ENCODE assay signal across 12 cellular contexts in the genomic region with DNA sequence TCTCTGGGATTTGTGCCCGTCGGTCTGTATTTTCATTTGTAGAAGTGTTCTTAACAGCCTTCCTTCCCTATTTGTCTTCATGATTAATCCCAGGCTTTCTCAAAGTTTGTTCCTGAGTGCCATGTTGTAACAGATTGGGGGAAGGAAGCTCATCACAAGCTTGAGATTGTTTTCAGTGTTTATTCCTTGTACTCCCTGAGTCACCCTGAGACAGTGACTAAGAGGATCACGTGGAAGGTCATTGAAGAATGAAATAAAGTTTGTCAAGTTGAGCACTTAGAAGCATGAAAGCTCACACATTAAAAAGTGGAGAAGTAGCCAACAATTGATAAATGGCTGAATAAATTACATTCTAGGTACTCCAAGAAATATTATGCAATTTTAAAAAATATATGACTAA.
DNase-seq lines count a peak whose midpoint lies in the region; ATAC-seq and TF ChIP-seq lines count a peak whose summit lies in the region.
"Had no signal": no experiment of that assay in that cellular context is flagged by ENCODE, and none has a peak within 500 bp of the region (broad histone marks: within the 10 kb centered on the region; RNA-seq: fewer than 3 reads in every experiment).

No MANE protein-coding gene starts in this region.

- no peaks in the 10 kb centered on the region for H3K36me3 ChIP-seq in GM23338 (ENCODE audit: insufficient read depth)

- ATAC-seq in GM23338: no peak
- no peak for ATAC-seq in activated T-helper 17 cell treated with anti-CD3 and anti-CD28 coated beads, Interleukin-2, amount 50 U/mL, for 72 hours (replicated peaks)
- ATAC-seq: natural killer cell treated with Interleukin-12 subunit alpha and Interleukin-12 subunit beta and Interleukin-15 and Interleukin-18, amount 100 ng/mL, for 72 hours had no signal

- DNase-seq in AG10803 (ENCODE audit: low read depth) (peak; percentile 83), GM23338 (ENCODE audit: low spot score) (no peak), RWPE1 (ENCODE audit: low spot score) (peak; percentile 56), iris pigment epithelial cell (ENCODE audit: low read depth) (peak; percentile 82), immature natural killer cell (no peak), GDM1 (lab: John Stamatoyannopoulos, UW) (no peak)
- no peak for DNase-seq in activated CD4-positive, alpha-beta T cell treated with anti-CD3 and anti-CD28 coated beads for 1 hour
- DNase-seq: activated CD4-positive, alpha-beta T cell treated with anti-CD3 and anti-CD28 coated beads, Interleukin-2, amount 50 U/mL, for 48 hours; dorsolateral prefrontal cortex; NCI-H2029 treated with DMSO at 0.1 percent for 48 hours had no signal

- H3K27me3 Mint-ChIP-seq in GM23338 (ENCODE audit: insufficient read depth, low read depth, poor library complexity): no peaks in the 10 kb centered on the region
- H3K27me3 Mint-ChIP-seq in activated T-helper 17 cell treated with anti-CD3 and anti-CD28 coated beads, Interleukin-2, amount 50 U/mL, for 72 hours: peaks cover 22% of the 10 kb centered on the region
- H3K27me3 Mint-ChIP-seq in immature natural killer cell (ENCODE audit: low read depth in 3 of 3): peaks cover 0 to 2% (median 2%) of the 10 kb centered on the region in 3 donors

- H3K4me2 ChIP-seq in GM23338: no peak overlapping the region

- H3K36me3 Mint-ChIP-seq in GM23338 (ENCODE audit: low read depth) (no peaks in the 10 kb centered on the region), immature natural killer cell (no peaks in the 10 kb centered on the region)
- no peaks in the 10 kb centered on the region for H3K36me3 Mint-ChIP-seq in activated T-helper 17 cell treated with anti-CD3 and anti-CD28 coated beads, Interleukin-2, amount 50 U/mL, for 72 hours (ENCODE audit: low read depth)
- H3K36me3 Mint-ChIP-seq: natural killer cell treated with Interleukin-12 subunit alpha and Interleukin-12 subunit beta and Interleukin-15 and Interleukin-18, amount 100 ng/mL, for 72 hours had no signal

- CTCF ChIA-PET in RWPE1 (lab: Yijun Ruan, JAX): no interaction called here

- H3K4me1 Mint-ChIP-seq in GM23338 (peaks cover 7% of the 10 kb centered on the region; the same call in 2 of the 3 replicates), immature natural killer cell (no peaks in the 10 kb centered on the region)
- no peaks in the 10 kb centered on the region for H3K4me1 Mint-ChIP-seq in activated T-helper 17 cell treated with anti-CD3 and anti-CD28 coated beads, Interleukin-2, amount 50 U/mL, for 72 hours

- no peaks in the 10 kb centered on the region; the same call in 1 of the 2 replicates for H3K4me1 ChIP-seq in GM23338 (ENCODE audit: insufficient read depth)

- TF ChIP-seq CTCF in AG10803 (conservative IDR thresholded peaks at IDR 0.05; ENCODE audit: low read length) (no peak), GM23338 (conservative IDR thresholded peaks at IDR 0.05; ENCODE audit: low read depth in 2 of 2) (no peak), RWPE1 (conservative IDR thresholded peaks at IDR 0.05; ENCODE audit: low read depth) (no peak)

- POLR2A ChIA-PET in RWPE1 (lab: Yijun Ruan, JAX; ENCODE audit: low non-redundant PET): no interaction called here

- H3K9me2 ChIP-seq in GM23338 (ENCODE audit: insufficient read depth): no peaks in the 10 kb centered on the region

- H3K79me2 ChIP-seq in GM23338 (replicated peaks; ENCODE audit: insufficient read depth): no peaks in the 10 kb centered on the region

- H3K27ac Mint-ChIP-seq in GM23338 (peak overlapping the region; percentile 78), immature natural killer cell (no peak overlapping the region)
- no peak overlapping the region for H3K27ac Mint-ChIP-seq in activated T-helper 17 cell treated with anti-CD3 and anti-CD28 coated beads, Interleukin-2, amount 50 U/mL, for 72 hours
- H3K27ac Mint-ChIP-seq: natural killer cell treated with Interleukin-12 subunit alpha and Interleukin-12 subunit beta and Interleukin-15 and Interleukin-18, amount 100 ng/mL, for 72 hours had no signal

- H3K9me3 Mint-ChIP-seq in GM23338 (no peaks in the 10 kb centered on the region), immature natural killer cell (peaks cover 0 to 3% (median 0%) of the 10 kb centered on the region in 6 donors)
- peaks cover 4% of the 10 kb centered on the region for H3K9me3 Mint-ChIP-seq in activated T-helper 17 cell treated with anti-CD3 and anti-CD28 coated beads, Interleukin-2, amount 50 U/mL, for 72 hours
- H3K9me3 Mint-ChIP-seq: natural killer cell treated with Interleukin-12 subunit alpha and Interleukin-12 subunit beta and Interleukin-15 and Interleukin-18, amount 100 ng/mL, for 72 hours had no signal

- H3F3A ChIP-seq in GM23338 (replicated peaks; ENCODE audit: low read depth): no peaks in the 10 kb centered on the region

- no peaks in the 10 kb centered on the region for H3K27me3 ChIP-seq in GM23338 (ENCODE audit: insufficient read depth)

- H4K20me1 ChIP-seq in GM23338 (replicated peaks; ENCODE audit: insufficient read depth): no peaks in the 10 kb centered on the region

- H3K4me3 ChIP-seq in AG10803 (ENCODE audit: low read length) (no peak overlapping the region), GM23338 (no peak overlapping the region)
- H3K4me3 ChIP-seq: dorsolateral prefrontal cortex had no signal

- no peak overlapping the region for H2AFZ ChIP-seq in GM23338

- H3K27ac ChIP-seq in GM23338 (ENCODE audit: low read depth) (no peak overlapping the region), RWPE1 (no peak overlapping the region)
- H3K27ac ChIP-seq: dorsolateral prefrontal cortex had no signal

- H3K4me3 Mint-ChIP-seq in GM23338 (no peak overlapping the region), immature natural killer cell (no peak overlapping the region)
- no peak overlapping the region for H3K4me3 Mint-ChIP-seq in activated T-helper 17 cell treated with anti-CD3 and anti-CD28 coated beads, Interleukin-2, amount 50 U/mL, for 72 hours
- H3K4me3 Mint-ChIP-seq: natural killer cell treated with Interleukin-12 subunit alpha and Interleukin-12 subunit beta and Interleukin-15 and Interleukin-18, amount 100 ng/mL, for 72 hours had no signal

TF ChIP-seq in GM23338, 12 proteins besides CTCF, POLR2A, EP300 and RAD21 (continues in another document):
- TF ChIP-seq, protein P1, sequence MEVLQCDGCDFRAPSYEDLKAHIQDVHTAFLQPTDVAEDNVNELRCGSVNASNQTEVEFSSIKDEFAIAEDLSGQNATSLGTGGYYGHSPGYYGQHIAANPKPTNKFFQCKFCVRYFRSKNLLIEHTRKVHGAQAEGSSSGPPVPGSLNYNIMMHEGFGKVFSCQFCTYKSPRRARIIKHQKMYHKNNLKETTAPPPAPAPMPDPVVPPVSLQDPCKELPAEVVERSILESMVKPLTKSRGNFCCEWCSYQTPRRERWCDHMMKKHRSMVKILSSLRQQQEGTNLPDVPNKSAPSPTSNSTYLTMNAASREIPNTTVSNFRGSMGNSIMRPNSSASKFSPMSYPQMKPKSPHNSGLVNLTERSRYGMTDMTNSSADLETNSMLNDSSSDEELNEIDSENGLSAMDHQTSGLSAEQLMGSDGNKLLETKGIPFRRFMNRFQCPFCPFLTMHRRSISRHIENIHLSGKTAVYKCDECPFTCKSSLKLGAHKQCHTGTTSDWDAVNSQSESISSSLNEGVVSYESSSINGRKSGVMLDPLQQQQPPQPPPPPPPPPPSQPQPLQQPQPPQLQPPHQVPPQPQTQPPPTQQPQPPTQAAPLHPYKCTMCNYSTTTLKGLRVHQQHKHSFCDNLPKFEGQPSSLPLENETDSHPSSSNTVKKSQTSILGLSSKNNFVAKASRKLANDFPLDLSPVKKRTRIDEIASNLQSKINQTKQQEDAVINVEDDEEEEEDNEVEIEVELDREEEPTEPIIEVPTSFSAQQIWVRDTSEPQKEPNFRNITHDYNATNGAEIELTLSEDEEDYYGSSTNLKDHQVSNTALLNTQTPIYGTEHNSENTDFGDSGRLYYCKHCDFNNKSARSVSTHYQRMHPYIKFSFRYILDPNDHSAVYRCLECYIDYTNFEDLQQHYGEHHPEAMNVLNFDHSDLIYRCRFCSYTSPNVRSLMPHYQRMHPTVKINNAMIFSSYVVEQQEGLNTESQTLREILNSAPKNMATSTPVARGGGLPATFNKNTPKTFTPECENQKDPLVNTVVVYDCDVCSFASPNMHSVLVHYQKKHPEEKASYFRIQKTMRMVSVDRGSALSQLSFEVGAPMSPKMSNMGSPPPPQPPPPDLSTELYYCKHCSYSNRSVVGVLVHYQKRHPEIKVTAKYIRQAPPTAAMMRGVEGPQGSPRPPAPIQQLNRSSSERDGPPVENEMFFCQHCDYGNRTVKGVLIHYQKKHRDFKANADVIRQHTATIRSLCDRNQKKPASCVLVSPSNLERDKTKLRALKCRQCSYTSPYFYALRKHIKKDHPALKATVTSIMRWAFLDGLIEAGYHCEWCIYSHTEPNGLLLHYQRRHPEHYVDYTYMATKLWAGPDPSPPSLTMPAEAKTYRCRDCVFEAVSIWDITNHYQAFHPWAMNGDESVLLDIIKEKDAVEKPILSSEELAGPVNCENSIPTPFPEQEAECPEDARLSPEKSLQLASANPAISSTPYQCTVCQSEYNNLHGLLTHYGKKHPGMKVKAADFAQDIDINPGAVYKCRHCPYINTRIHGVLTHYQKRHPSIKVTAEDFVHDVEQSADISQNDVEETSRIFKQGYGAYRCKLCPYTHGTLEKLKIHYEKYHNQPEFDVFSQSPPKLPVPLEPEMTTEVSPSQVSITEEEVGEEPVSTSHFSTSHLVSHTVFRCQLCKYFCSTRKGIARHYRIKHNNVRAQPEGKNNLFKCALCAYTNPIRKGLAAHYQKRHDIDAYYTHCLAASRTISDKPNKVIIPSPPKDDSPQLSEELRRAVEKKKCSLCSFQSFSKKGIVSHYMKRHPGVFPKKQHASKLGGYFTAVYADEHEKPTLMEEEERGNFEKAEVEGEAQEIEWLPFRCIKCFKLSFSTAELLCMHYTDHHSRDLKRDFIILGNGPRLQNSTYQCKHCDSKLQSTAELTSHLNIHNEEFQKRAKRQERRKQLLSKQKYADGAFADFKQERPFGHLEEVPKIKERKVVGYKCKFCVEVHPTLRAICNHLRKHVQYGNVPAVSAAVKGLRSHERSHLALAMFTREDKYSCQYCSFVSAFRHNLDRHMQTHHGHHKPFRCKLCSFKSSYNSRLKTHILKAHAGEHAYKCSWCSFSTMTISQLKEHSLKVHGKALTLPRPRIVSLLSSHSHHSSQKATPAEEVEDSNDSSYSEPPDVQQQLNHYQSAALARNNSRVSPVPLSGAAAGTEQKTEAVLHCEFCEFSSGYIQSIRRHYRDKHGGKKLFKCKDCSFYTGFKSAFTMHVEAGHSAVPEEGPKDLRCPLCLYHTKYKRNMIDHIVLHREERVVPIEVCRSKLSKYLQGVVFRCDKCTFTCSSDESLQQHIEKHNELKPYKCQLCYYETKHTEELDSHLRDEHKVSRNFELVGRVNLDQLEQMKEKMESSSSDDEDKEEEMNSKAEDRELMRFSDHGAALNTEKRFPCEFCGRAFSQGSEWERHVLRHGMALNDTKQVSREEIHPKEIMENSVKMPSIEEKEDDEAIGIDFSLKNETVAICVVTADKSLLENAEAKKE (CRISPR knock-in tag; IDR thresholded peaks at IDR 0.05): no peak
- TF ChIP-seq EZH2 (IDR thresholded peaks at IDR 0.05; ENCODE audit: low read depth, unreplicated experiment) (no peak), EZH2phosphoT487 (IDR thresholded peaks at IDR 0.05; ENCODE audit: unreplicated experiment) (no peak), ZNF331 (CRISPR knock-in tag; IDR thresholded peaks at IDR 0.05; ENCODE audit: low read depth) (no peak), NANOG (IDR thresholded peaks at IDR 0.05; ENCODE audit: borderline replicate concordance) (no peak)

Comparison
In these comparisons a context has a peak if more than half of its experiments do, and no peak if none do; other contexts are left out.
1. DNase-seq: peak in AG10803 (single experiment), RWPE1 (single experiment) and iris pigment epithelial cell (single experiment); none in GM23338 (single experiment), immature natural killer cell (0 of 3), activated CD4-positive, alpha-beta T cell treated with anti-CD3 and anti-CD28 coated beads for 1 hour (single experiment) and GDM1 (single experiment).